ENCODE assay signal across 25 cellular contexts in genomic region chrX:75887833-75888232, GRCh38.
DNase-seq lines count a peak whose midpoint lies in the region; ATAC-seq, FAIRE-seq and TF ChIP-seq lines count a peak whose summit lies in the region.
"Had no signal": no experiment of that assay in that cellular context is flagged by ENCODE, and none has a peak within 500 bp of the region (broad histone marks: within the 10 kb centered on the region; RNA-seq: fewer than 3 reads in every experiment).

No MANE protein-coding gene starts in this region.

- H3K23me2 ChIP-seq in H1 (ENCODE audit: low read depth, low read length), result no peaks in the 10 kb centered on the region

- H3K18ac ChIP-seq in H1 (ENCODE audit: extremely low read depth, low read length), result no peak overlapping the region

- no peaks in the 10 kb centered on the region for H4K20me1 ChIP-seq in GM23338 (replicated peaks; ENCODE audit: insufficient read depth)
- no peaks in the 10 kb centered on the region for H4K20me1 ChIP-seq in H1 (replicated peaks in 1 of 2; ENCODE audit: control insufficient read depth in 1 of 2, insufficient read depth in 2 of 2, low read length in 2 of 2)
- H4K20me1 ChIP-seq: BLaER1 had no signal

- no peaks in the 10 kb centered on the region for H3K9me2 ChIP-seq in GM23338 (ENCODE audit: insufficient read depth)

- H3F3A ChIP-seq in GM23338 (replicated peaks; ENCODE audit: low read depth), result no peaks in the 10 kb centered on the region

- H2BK12ac ChIP-seq in H1 (ENCODE audit: low read depth, low read length), result no peak overlapping the region

- no peak for TF ChIP-seq EP300 in H1 (IDR thresholded peaks at IDR 0.05; ENCODE audit: borderline replicate concordance in 1 of 2, low read depth in 2 of 2, low read length in 2 of 2)
- no peak for TF ChIP-seq EP300 in stomach (IDR thresholded peaks at IDR 0.05)

- no peak overlapping the region for H3K14ac ChIP-seq in H1 (ENCODE audit: insufficient read length)

- H4K5ac ChIP-seq in H1 (ENCODE audit: insufficient read length, low read depth, low read length), result no peak overlapping the region

- no peak overlapping the region for H2AK5ac ChIP-seq in H1 (ENCODE audit: low read depth, low read length)

- POLR2A ChIA-PET in H1 (lab: Charles Lee; ENCODE audit: partially characterized antibody), result no interaction called here

- no peak overlapping the region for H3K4me3 ChIP-seq in GM23338
- no peak overlapping the region for H3K4me3 ChIP-seq in H1 (ENCODE audit: extremely low read depth in 1 of 4, insufficient read depth in 2 of 4, low read depth in 3 of 4, low read length in 4 of 4)
- no peak overlapping the region for H3K4me3 ChIP-seq in aorta (ENCODE audit: low read length in 2 of 2)
- H3K4me3 ChIP-seq in stomach, result no peak overlapping the region
- H3K4me3 ChIP-seq: BLaER1, GM12878 had no signal

- no peaks in the 10 kb centered on the region for H3K27me3 ChIP-seq in GM23338 (ENCODE audit: insufficient read depth)
- no peaks in the 10 kb centered on the region for H3K27me3 ChIP-seq in H1 (replicated peaks in 1 of 4; ENCODE audit: control insufficient read depth in 3 of 4, extremely low read depth in 1 of 4, insufficient read depth in 3 of 4, low read length in 3 of 4)
- H3K27me3 ChIP-seq in aorta (ENCODE audit: control insufficient read depth in 1 of 2, insufficient read depth in 2 of 2, low read length in 1 of 2), result no peaks in the 10 kb centered on the region
- H3K27me3 ChIP-seq in stomach, result no peaks in the 10 kb centered on the region
- H3K27me3 ChIP-seq: BE2C had no signal

- intact Hi-C loops in aorta (cut with DNase I), result no loop called here
- intact Hi-C loops in stomach (cut with DNase I; ENCODE audit: low total_unique reads), result no loop called here
- intact Hi-C loops in activated naive CD4-positive, alpha-beta T cell treated with anti-CD3 and anti-CD28 coated beads for 36 hours (cut with micrococcal nuclease), result no loop called here

- H3K27ac Mint-ChIP-seq in GM23338 (no peak overlapping the region), glutamatergic neuron (ENCODE audit: unreplicated experiment) (no peak overlapping the region)
- H3K27ac Mint-ChIP-seq in activated naive CD4-positive, alpha-beta T cell treated with anti-CD3 and anti-CD28 coated beads for 36 hours, result no peak overlapping the region
- H3K27ac Mint-ChIP-seq: CD14-positive monocyte; CD4-positive, CD25-positive, alpha-beta regulatory T cell; CD8-positive, alpha-beta T cell had no signal

- ATAC-seq in GM23338 (no peak), aorta (ENCODE audit: low FRiP score) (peak; percentile 57), GM21528 (IDR thresholded peaks at IDR 0.05; ENCODE audit: low FRiP score, unreplicated experiment) (no peak)
- ATAC-seq: CD8-positive, alpha-beta T cell; GM12878 had no signal

- no peak overlapping the region for H3K56ac ChIP-seq in H1 (replicated peaks; ENCODE audit: insufficient read length, low read depth, low read length)

- H3K4ac ChIP-seq in H1 (replicated peaks; ENCODE audit: insufficient read length, low read depth, low read length), result no peak overlapping the region

- H3K4me3 Mint-ChIP-seq in GM23338 (no peak overlapping the region), glutamatergic neuron (ENCODE audit: unreplicated experiment) (no peak overlapping the region)
- H3K4me3 Mint-ChIP-seq in activated naive CD4-positive, alpha-beta T cell treated with anti-CD3 and anti-CD28 coated beads for 36 hours, result no peak overlapping the region
- H3K4me3 Mint-ChIP-seq: CD14-positive monocyte; CD4-positive, CD25-positive, alpha-beta regulatory T cell; CD8-positive, alpha-beta T cell had no signal

- H3K4me2 ChIP-seq in GM23338 (no peak overlapping the region), H1 (ENCODE audit: insufficient read depth in 1 of 2, low read depth in 2 of 2, low read length in 2 of 2) (no peak overlapping the region)
- H3K4me2 ChIP-seq: BLaER1 had no signal

- no peak for TF ChIP-seq RAD21 in H1 (IDR thresholded peaks at IDR 0.05 in 1 of 2, conservative IDR thresholded peaks at IDR 0.05 in 1 of 2; ENCODE audit: low read depth in 2 of 2, low read length in 2 of 2)

- WGBS in H1 (ENCODE audit: extremely low coverage in 1 of 2, insufficient coverage in 1 of 2, insufficient read length in 1 of 2, insufficient replicate concordance in 2 of 2, low coverage in 1 of 2, low lambda C conversion rate in 2 of 2, missing lambda C conversion rate in 1 of 2), 2 experiments, result 50% methylated on average over 1 of the region's 7 CpGs; no CpG with 5 or more reads in 1 of the 2 experiments
- WGBS in aorta, 2 donors, result 62 to 76% methylated on average over 7 of the region's 7 CpGs
- WGBS in stomach, 5 donors, result 58 to 83% (median 80%) methylated on average over 2 to 7 of the region's 7 CpGs

- TF ChIP-seq POLR2A in H1 (IDR thresholded peaks at IDR 0.05; ENCODE audit: control extremely low read depth in 1 of 2, low read depth in 2 of 2, low read length in 2 of 2), result no peak
- TF ChIP-seq POLR2A in stomach (IDR thresholded peaks at IDR 0.05), result no peak

- H3K4me1 ChIP-seq in GM23338 (ENCODE audit: insufficient read depth), result no peaks in the 10 kb centered on the region
- H3K4me1 ChIP-seq in H1 (replicated peaks in 1 of 4; ENCODE audit: control insufficient read depth in 3 of 4, insufficient read depth in 4 of 4, low read length in 3 of 4), result no peaks in the 10 kb centered on the region
- no peaks in the 10 kb centered on the region for H3K4me1 ChIP-seq in aorta (ENCODE audit: control insufficient read depth in 1 of 2, insufficient read depth in 2 of 2, low read length in 2 of 2)
- H3K4me1 ChIP-seq in stomach, result no peaks in the 10 kb centered on the region
- H3K4me1 ChIP-seq: BE2C, BLaER1, Caco-2 had no signal

- no peak overlapping the region for H2BK5ac ChIP-seq in H1 (ENCODE audit: low read depth, low read length)

- H3K4me1 Mint-ChIP-seq in GM23338 (no peaks in the 10 kb centered on the region), glutamatergic neuron (ENCODE audit: low read depth, unreplicated experiment) (no peaks in the 10 kb centered on the region)
- no peaks in the 10 kb centered on the region for H3K4me1 Mint-ChIP-seq in activated naive CD4-positive, alpha-beta T cell treated with anti-CD3 and anti-CD28 coated beads for 36 hours (ENCODE audit: low read depth)
- H3K4me1 Mint-ChIP-seq: CD14-positive monocyte; CD4-positive, CD25-positive, alpha-beta regulatory T cell had no signal

- H2BK120ac ChIP-seq in H1 (replicated peaks; ENCODE audit: low read depth, low read length), result no peak overlapping the region

- no peaks in the 10 kb centered on the region for H3K36me3 ChIP-seq in GM23338 (ENCODE audit: insufficient read depth)
- H3K36me3 ChIP-seq in H1 (ENCODE audit: control insufficient read depth in 2 of 4, insufficient read depth in 4 of 4, low read length in 3 of 4), result no peaks in the 10 kb centered on the region
- H3K36me3 ChIP-seq in aorta (ENCODE audit: control insufficient read depth in 1 of 2, insufficient read depth in 2 of 2, low read length in 1 of 2), result no peaks in the 10 kb centered on the region
- no peaks in the 10 kb centered on the region for H3K36me3 ChIP-seq in stomach
- H3K36me3 ChIP-seq: BE2C, BLaER1 had no signal

- DNase-seq in GM23338 (ENCODE audit: low spot score), result peak; percentile 1
- DNase-seq in H1 (ENCODE audit: low read depth in 1 of 2, low spot score in 2 of 2), result no peak
- DNase-seq in aorta, result no peak
- no peak for DNase-seq in stomach
- DNase-seq in activated naive CD4-positive, alpha-beta T cell treated with anti-CD3 and anti-CD28 coated beads for 36 hours, result no peak
- DNase-seq in glutamatergic neuron, result no peak
- DNase-seq: 8988T; ACHN; BE2C; C1 segment of cervical spinal cord; Caco-2; Calu3; CD4-positive, CD25-positive, alpha-beta regulatory T cell; CD8-positive, alpha-beta T cell; DMS79 treated with DMSO at 0.1 percent for 48 hours; GDM1 had no signal

- TF ChIP-seq CTCF in GM23338 (conservative IDR thresholded peaks at IDR 0.05; ENCODE audit: low read depth in 2 of 2) (no peak), VCaP (conservative IDR thresholded peaks at IDR 0.05) (no peak), H1 (IDR thresholded peaks at IDR 0.05; ENCODE audit: control extremely low read depth in 1 of 3, insufficient read depth in 1 of 3, low read depth in 1 of 3, low read length in 3 of 3) (no peak), stomach (IDR thresholded peaks at IDR 0.05) (no peak), glutamatergic neuron (IDR thresholded peaks at IDR 0.05; ENCODE audit: partially characterized antibody, unreplicated experiment) (no peak)

- H3K36me3 Mint-ChIP-seq in GM23338 (ENCODE audit: low read depth) (no peaks in the 10 kb centered on the region), glutamatergic neuron (ENCODE audit: unreplicated experiment) (no peaks in the 10 kb centered on the region)
- no peaks in the 10 kb centered on the region for H3K36me3 Mint-ChIP-seq in activated naive CD4-positive, alpha-beta T cell treated with anti-CD3 and anti-CD28 coated beads for 36 hours (ENCODE audit: low read depth)
- H3K36me3 Mint-ChIP-seq: CD14-positive monocyte; CD4-positive, CD25-positive, alpha-beta regulatory T cell; CD8-positive, alpha-beta T cell had no signal

- H3K79me2 ChIP-seq in GM23338 (replicated peaks; ENCODE audit: insufficient read depth), result no peaks in the 10 kb centered on the region
- no peaks in the 10 kb centered on the region for H3K79me2 ChIP-seq in H1 (ENCODE audit: control insufficient read depth in 1 of 2, insufficient read depth in 2 of 2, low read length in 2 of 2)

- H3K27ac ChIP-seq in GM23338 (ENCODE audit: low read depth) (no peak overlapping the region), VCaP (peak overlapping the region; percentile 59), H1 (ENCODE audit: low read depth, low read length) (no peak overlapping the region), aorta (ENCODE audit: low read depth in 1 of 2, low read length in 2 of 2) (no peak overlapping the region), stomach (no peak overlapping the region)
- H3K27ac ChIP-seq: BLaER1 had no signal

- no peak overlapping the region for H4K91ac ChIP-seq in H1 (replicated peaks; ENCODE audit: insufficient read length, low read length)

- H3K23ac ChIP-seq in H1 (ENCODE audit: insufficient read length), result no peak overlapping the region

- H3K27me3 Mint-ChIP-seq in GM23338 (ENCODE audit: insufficient read depth, low read depth, poor library complexity), result peaks cover 1% of the 10 kb centered on the region
- peaks cover 7% of the 10 kb centered on the region for H3K27me3 Mint-ChIP-seq in activated naive CD4-positive, alpha-beta T cell treated with anti-CD3 and anti-CD28 coated beads for 36 hours (ENCODE audit: low read depth)
- H3K27me3 Mint-ChIP-seq in glutamatergic neuron (ENCODE audit: unreplicated experiment), result no peaks in the 10 kb centered on the region
- H3K27me3 Mint-ChIP-seq: CD4-positive, CD25-positive, alpha-beta regulatory T cell had no signal

- H4K8ac ChIP-seq in H1 (ENCODE audit: extremely low read depth, insufficient read depth, low read length), result no peak overlapping the region

- H3K9me3 Mint-ChIP-seq in GM23338 (no peaks in the 10 kb centered on the region), glutamatergic neuron (ENCODE audit: unreplicated experiment) (no peaks in the 10 kb centered on the region)
- H3K9me3 Mint-ChIP-seq in activated naive CD4-positive, alpha-beta T cell treated with anti-CD3 and anti-CD28 coated beads for 36 hours, result no peaks in the 10 kb centered on the region
- H3K9me3 Mint-ChIP-seq: CD4-positive, CD25-positive, alpha-beta regulatory T cell; CD8-positive, alpha-beta T cell had no signal

- no peak overlapping the region for H3K9ac ChIP-seq in H1 (replicated peaks in 1 of 4; ENCODE audit: extremely low read depth in 1 of 4, low read depth in 3 of 4, low read length in 3 of 4)
- H3K9ac ChIP-seq: BLaER1 had no signal

- CTCF ChIA-PET in H1 (lab: Charles Lee; ENCODE audit: partially characterized antibody), result no interaction called here
- CTCF ChIA-PET in activated naive CD4-positive, alpha-beta T cell treated with anti-CD3 and anti-CD28 coated beads for 36 hours (lab: Charles Lee), result no interaction called here

- H2AFZ ChIP-seq in GM23338, result no peak overlapping the region
- H2AFZ ChIP-seq in H1 (ENCODE audit: low read length), result no peak overlapping the region

- H2BK15ac ChIP-seq in H1 (ENCODE audit: low read length), result no peak overlapping the region

- H3K9me3 ChIP-seq in H1 (ENCODE audit: insufficient read depth in 2 of 2, low read depth in 1 of 2, low read length in 1 of 2) (no peaks in the 10 kb centered on the region), aorta (ENCODE audit: control insufficient read depth, low read length) (no peaks in the 10 kb centered on the region), stomach (no peaks in the 10 kb centered on the region)
- H3K9me3 ChIP-seq: BE2C, BLaER1, Caco-2 had no signal

- H2BK20ac ChIP-seq in H1 (ENCODE audit: low read length), result no peak overlapping the region

- peak; percentile 74 for FAIRE-seq in H1 (lab: Jason Lieb, UNC)
- FAIRE-seq: A204.1, D721Med, GM12878, GM12892, GM18507 had no signal

- no peaks in the 10 kb centered on the region for H3K79me1 ChIP-seq in H1 (ENCODE audit: low read depth, low read length)
